ENCODE assay signal across 10 cellular contexts in genomic region chr5:40401965-40402364, GRCh38.
DNase-seq lines count a peak whose midpoint lies in the region; ATAC-seq, FAIRE-seq and TF ChIP-seq lines count a peak whose summit lies in the region.
"Had no signal": no experiment of that assay in that cellular context is flagged by ENCODE, and none has a peak within 500 bp of the region (broad histone marks: within the 10 kb centered on the region; RNA-seq: fewer than 3 reads in every experiment).

No MANE protein-coding gene starts in this region.

- TF ChIP-seq CTCF in MCF 10A (IDR thresholded peaks at IDR 0.05; ENCODE audit: unreplicated experiment) (no peak), breast epithelium (IDR thresholded peaks at IDR 0.05) (no peak), foreskin keratinocyte (conservative IDR thresholded peaks at IDR 0.05) (no peak)

- H3K27me3 ChIP-seq in breast epithelium (no peaks in the 10 kb centered on the region), foreskin keratinocyte (no peaks in the 10 kb centered on the region)

- DNase-seq in MCF 10A (ENCODE audit: unreplicated experiment) (peak; percentile 73), breast epithelium (ENCODE audit: low spot score in 2 of 2) (no peak), foreskin keratinocyte (peak in 1 of 2 donors; percentile 89), GM19238 (ENCODE audit: insufficient read length, low spot score) (no peak), frontal cortex (ENCODE audit: low spot score in 2 of 2) (no peak), LoVo (ENCODE audit: low spot score) (no peak)
- no peak for DNase-seq in activated CD4-positive, alpha-beta T cell treated with anti-CD3 and anti-CD28 coated beads, Interleukin-2, amount 10 ng/mL, durations not matched to agents 7 days and 5 days
- peak; percentile 56 for DNase-seq in stimulated activated naive CD8-positive, alpha-beta T cell treated with anti-CD3 and anti-CD28 coated beads, Interleukin-15, Interleukin-2, amounts not matched to agents 100 U/mL and 50 U/mL, for 24 hours
- DNase-seq: nucleus accumbens had no signal

- intact Hi-C loops in MCF 10A (cut with micrococcal nuclease) (no loop called here), breast epithelium (cut with DNase I; ENCODE audit: low total_unique reads) (loop anchor here (5.0 kb wide), 1 partner anchor 260 kb away; no protein-coding TSS in a partner anchor)

- peak overlapping the region; percentile 40 for H3K27ac Mint-ChIP-seq in MCF 10A (ENCODE audit: low read depth, unreplicated experiment)
- peak overlapping the region; percentile 52 for H3K27ac Mint-ChIP-seq in activated CD4-positive, alpha-beta T cell treated with anti-CD3 and anti-CD28 coated beads, Interleukin-2, amount 10 ng/mL, durations not matched to agents 7 days and 5 days

- H3K4me1 ChIP-seq in breast epithelium (no peaks in the 10 kb centered on the region), foreskin keratinocyte (peaks cover 30% of the 10 kb centered on the region)

- CTCF ChIA-PET in MCF 10A (lab: Yijun Ruan, JAX): interaction anchor here (1.0 to 1.4 kb wide), 2 partner anchors 19 to 244 kb away, joined by 3 to 4 read pairs; no protein-coding TSS in a partner anchor
- CTCF ChIA-PET in activated CD4-positive, alpha-beta T cell treated with anti-CD3 and anti-CD28 coated beads, Interleukin-2, amount 10 ng/mL, durations not matched to agents 7 days and 5 days (lab: Charles Lee): interaction anchor here (1.2 to 2.6 kb wide), 3 partner anchors 8 to 251 kb away, joined by 3 to 8 read pairs (median 4); no protein-coding TSS in a partner anchor

- TF ChIP-seq POLR2A in breast epithelium (IDR thresholded peaks at IDR 0.05): no peak

- peaks cover 8% of the 10 kb centered on the region for H3K36me3 Mint-ChIP-seq in MCF 10A (ENCODE audit: insufficient read depth, unreplicated experiment)
- H3K36me3 Mint-ChIP-seq in activated CD4-positive, alpha-beta T cell treated with anti-CD3 and anti-CD28 coated beads, Interleukin-2, amount 10 ng/mL, durations not matched to agents 7 days and 5 days (ENCODE audit: low read depth): peaks cover 17% of the 10 kb centered on the region
- H3K36me3 Mint-ChIP-seq: brain had no signal

- BruUV-seq in MCF 10A (replicated peaks; lab: Mats Ljungman, UMichigan): no TSS peak

- no peaks in the 10 kb centered on the region for H3K36me3 ChIP-seq in breast epithelium

- peak; percentile 96 for ATAC-seq in foreskin keratinocyte
- ATAC-seq in stimulated activated naive CD8-positive, alpha-beta T cell treated with anti-CD3 and anti-CD28 coated beads, Interleukin-15, Interleukin-2, amounts not matched to agents 100 U/mL and 50 U/mL, for 24 hours: peak; percentile 53

- no peak overlapping the region for H3K4me3 Mint-ChIP-seq in MCF 10A (ENCODE audit: unreplicated experiment)
- no peak overlapping the region for H3K4me3 Mint-ChIP-seq in activated CD4-positive, alpha-beta T cell treated with anti-CD3 and anti-CD28 coated beads, Interleukin-2, amount 10 ng/mL, durations not matched to agents 7 days and 5 days
- H3K4me3 Mint-ChIP-seq: brain had no signal

- POLR2A ChIA-PET in MCF 10A (lab: Yijun Ruan, JAX): interaction anchor here (0.7 to 1.7 kb wide), 5 partner anchors 9 to 434 kb away, joined by 3 to 6 read pairs (median 4); no protein-coding TSS in a partner anchor
- POLR2A ChIA-PET in activated CD4-positive, alpha-beta T cell treated with anti-CD3 and anti-CD28 coated beads, Interleukin-2, amount 10 ng/mL, durations not matched to agents 7 days and 5 days (lab: Charles Lee): no interaction called here

- FAIRE-seq in frontal cortex (lab: Jason Lieb, UNC): no peak

- H3K27ac ChIP-seq in breast epithelium (no peak overlapping the region), foreskin keratinocyte (no peak overlapping the region)

- H3K27me3 Mint-ChIP-seq in MCF 10A (ENCODE audit: insufficient read depth, unreplicated experiment): no peaks in the 10 kb centered on the region
- no peaks in the 10 kb centered on the region for H3K27me3 Mint-ChIP-seq in activated CD4-positive, alpha-beta T cell treated with anti-CD3 and anti-CD28 coated beads, Interleukin-2, amount 10 ng/mL, durations not matched to agents 7 days and 5 days
- H3K27me3 Mint-ChIP-seq: brain had no signal

- H3K4me1 Mint-ChIP-seq in MCF 10A (ENCODE audit: insufficient read depth, unreplicated experiment): peaks cover 22% of the 10 kb centered on the region
- peaks cover 68% of the 10 kb centered on the region for H3K4me1 Mint-ChIP-seq in activated CD4-positive, alpha-beta T cell treated with anti-CD3 and anti-CD28 coated beads, Interleukin-2, amount 10 ng/mL, durations not matched to agents 7 days and 5 days

- no peaks in the 10 kb centered on the region for H3K9me3 ChIP-seq in breast epithelium

- H3K4me3 ChIP-seq in breast epithelium: no peak overlapping the region

- H3K9me3 Mint-ChIP-seq in MCF 10A (ENCODE audit: unreplicated experiment): no peaks in the 10 kb centered on the region
- H3K9me3 Mint-ChIP-seq in activated CD4-positive, alpha-beta T cell treated with anti-CD3 and anti-CD28 coated beads, Interleukin-2, amount 10 ng/mL, durations not matched to agents 7 days and 5 days: peaks cover 13% of the 10 kb centered on the region
- H3K9me3 Mint-ChIP-seq: brain had no signal

Comparison
In these comparisons a context has a peak if more than half of its experiments do, and no peak if none do; other contexts are left out.
1. DNase-seq: peak in MCF 10A (single experiment) and stimulated activated naive CD8-positive, alpha-beta T cell treated with anti-CD3 and anti-CD28 coated beads, Interleukin-15, Interleukin-2, amounts not matched to agents 100 U/mL and 50 U/mL, for 24 hours (single experiment); none in breast epithelium (0 of 2), activated CD4-positive, alpha-beta T cell treated with anti-CD3 and anti-CD28 coated beads, Interleukin-2, amount 10 ng/mL, durations not matched to agents 7 days and 5 days (single experiment), GM19238 (single experiment), frontal cortex (0 of 2) and LoVo (single experiment).